ENCODE assay signal across 10 cellular contexts in genomic region chr21:41951876-41952567, GRCh38. TPM values are rescaled to one million over a fixed set of nuclear protein-coding genes. Genes with fewer than 3 reads are reported as not detected.
DNase-seq lines count a peak whose midpoint lies in the region; ATAC-seq, FAIRE-seq and TF ChIP-seq lines count a peak whose summit lies in the region.
"Had no signal": no experiment of that assay in that cellular context is flagged by ENCODE, and none has a peak within 500 bp of the region (broad histone marks: within the 10 kb centered on the region; RNA-seq: fewer than 3 reads in every experiment).

No MANE protein-coding gene starts in this region.

- H3K27ac ChIP-seq in DOHH2 (ENCODE audit: low read depth, low read length) = no peak overlapping the region
- peak overlapping the region in 2 of 4 donors; percentile 19 to 80 for H3K27ac ChIP-seq in esophagus muscularis mucosa (replicated peaks in 1 of 4)
- no peak overlapping the region for H3K27ac ChIP-seq in gastrocnemius medialis

- H3K9me2 ChIP-seq in DOHH2 (replicated peaks; ENCODE audit: control insufficient read depth, low read length) = no peaks in the 10 kb centered on the region

- peak overlapping the region; percentile 49 to 66 (median 51) for H3K4me3 Mint-ChIP-seq in T-cell

- TF ChIP-seq CTCF in DOHH2 (IDR thresholded peaks at IDR 0.05; ENCODE audit: low read depth, low read length, poor library complexity, severe bottlenecking) (no peak), esophagus muscularis mucosa (IDR thresholded peaks at IDR 0.05) (no peak), gastrocnemius medialis (IDR thresholded peaks at IDR 0.05 in 4 of 5, conservative IDR thresholded peaks at IDR 0.05 in 1 of 5) (no peak)

- H3K36me3 ChIP-seq in DOHH2 (ENCODE audit: control insufficient read depth, low read length) (no peaks in the 10 kb centered on the region), esophagus muscularis mucosa (peaks cover 0 to 3% (median 0%) of the 10 kb centered on the region in 4 donors), gastrocnemius medialis (no peaks in the 10 kb centered on the region)

- H3K4me2 ChIP-seq in DOHH2 (ENCODE audit: low read length) = peak overlapping the region; percentile 74

- H3K27me3 Mint-ChIP-seq in T-cell = peaks cover 8 to 31% of the 10 kb centered on the region in 2 donors

- no peak overlapping the region for H3K27ac Mint-ChIP-seq in T-cell

- intact Hi-C loops in esophagus muscularis mucosa (cut with DNase I) (loop anchor here (5.0 kb wide), 2 partner anchors 55 to 155 kb away; no protein-coding TSS in a partner anchor), gastrocnemius medialis (cut with DNase I; ENCODE audit: low total_unique reads) (loop anchor here (10.0 kb wide), 1 partner anchor 283 kb away; no protein-coding TSS in a partner anchor)

- no peak for FAIRE-seq in frontal cortex (lab: Jason Lieb, UNC)
- FAIRE-seq: islet of Langerhans had no signal

- 94% methylated on average over 5 of the region's 5 CpGs for WGBS in esophagus muscularis mucosa

- H3K4me1 ChIP-seq in DOHH2 (ENCODE audit: control insufficient read depth, low read length) (peaks cover 44% of the 10 kb centered on the region), esophagus muscularis mucosa (peaks cover 24 to 73% (median 57%) of the 10 kb centered on the region in 4 donors), gastrocnemius medialis (peaks cover 23 to 32% of the 10 kb centered on the region in 2 donors)

- ATAC-seq in T-cell (replicated peaks in 1 of 4) = no peak
- ATAC-seq in gastrocnemius medialis = no peak
- no peak for ATAC-seq in HG03460 (IDR thresholded peaks at IDR 0.05; ENCODE audit: unreplicated experiment)
- no peak for ATAC-seq in HG03342 (IDR thresholded peaks at IDR 0.05; ENCODE audit: unreplicated experiment)

- TF ChIP-seq POLR2A in esophagus muscularis mucosa (IDR thresholded peaks at IDR 0.05; ENCODE audit: low read depth) (no peak), gastrocnemius medialis (IDR thresholded peaks at IDR 0.05) (no peak)

- H3K9me3 Mint-ChIP-seq in T-cell = no peaks in the 10 kb centered on the region

- POLR2A ChIA-PET in T-cell (lab: Charles Lee) = no interaction called here

- H4K20me1 ChIP-seq in DOHH2 (ENCODE audit: control insufficient read depth, insufficient read depth, low read depth, low read length) = no peaks in the 10 kb centered on the region

- CTCF ChIA-PET in T-cell (lab: Charles Lee) = interaction anchor here in 1 of 2 donors (0.5 kb wide), 1 partner anchor 108 kb away, joined by 3 read pairs; no protein-coding TSS in a partner anchor

- H3K4me1 Mint-ChIP-seq in T-cell = peaks cover 11 to 16% (median 11%) of the 10 kb centered on the region in 3 donors

- H3K4me3 ChIP-seq in DOHH2 (ENCODE audit: low read length) (peak overlapping the region; percentile 74), esophagus muscularis mucosa (peak overlapping the region; percentile 74 to 93 (median 80)), gastrocnemius medialis (peak overlapping the region; percentile 61 to 68 (median 62))

- in situ Hi-C loops in gastrocnemius medialis (cut with MboI; ENCODE audit: low sequenced_read_pairs in 4 of 4) = no loop called here

- H3K27me3 ChIP-seq in DOHH2 (ENCODE audit: control insufficient read depth, low read length) (no peaks in the 10 kb centered on the region), esophagus muscularis mucosa (no peaks in the 10 kb centered on the region), gastrocnemius medialis (peaks cover 0 to 17% (median 0%) of the 10 kb centered on the region in 3 donors)

- no peak for TF ChIP-seq EP300 in esophagus muscularis mucosa (IDR thresholded peaks at IDR 0.05)

- DNase-seq in T-cell (no peak), esophagus muscularis mucosa (ENCODE audit: extremely low spot score) (no peak), gastrocnemius medialis (no peak), activated gamma-delta T cell (lab: John Stamatoyannopoulos, UW) (no peak), frontal cortex (ENCODE audit: low spot score in 2 of 2) (no peak)
- DNase-seq: stimulated activated CD4-positive, alpha-beta T cell treated with anti-CD3 and anti-CD28 coated beads, Interleukin-4, amount 100 ng/mL, for 1 hour had no signal

- H3K9me3 ChIP-seq in DOHH2 (ENCODE audit: control insufficient read depth, insufficient read depth, low read length) = no peaks in the 10 kb centered on the region
- no peaks in the 10 kb centered on the region for H3K9me3 ChIP-seq in esophagus muscularis mucosa
- no peaks in the 10 kb centered on the region for H3K9me3 ChIP-seq in gastrocnemius medialis

- H3F3A ChIP-seq in DOHH2 (ENCODE audit: control insufficient read depth, insufficient read depth) = peaks cover 8% of the 10 kb centered on the region; the same call in 1 of the 2 replicates

- H3K79me2 ChIP-seq in DOHH2 (ENCODE audit: control insufficient read depth, low read length) = peaks cover 38% of the 10 kb centered on the region

- no peaks in the 10 kb centered on the region for H3K36me3 Mint-ChIP-seq in T-cell

RNA-seq across cellular contexts. Expression of gene C2CD2, which starts 1.8 kb away (rescaled TPM):
- total RNA-seq in T-cell (10 to 100 TPM in 1 of 5 donors, 1 to 10 TPM in 4; 7.7 to 15.0 (median 9.5) TPM), esophagus muscularis mucosa (10 to 100 TPM; 11.6 to 25.3 (median 18.9) TPM), gastrocnemius medialis (1 to 10 TPM; 1.7 to 7.2 (median 2.4) TPM), frontal cortex (9.4 TPM)

RNA-seq across cellular contexts. Expression of gene ZBTB21, which starts 58.1 kb away (rescaled TPM):
- 100 to 1,000 TPM in 2 of 5 donors, 10 to 100 TPM in 3; 17.6 to 119 (median 25.9) TPM for total RNA-seq in T-cell
- 10 to 100 TPM in 1 of 4 donors, 1 to 10 TPM in 3; 5.9 to 15.1 (median 9.2) TPM for total RNA-seq in esophagus muscularis mucosa
- total RNA-seq in gastrocnemius medialis = 1 to 10 TPM; 1.9 to 5.0 (median 4.0) TPM
- total RNA-seq in frontal cortex = 11.8 TPM
